Comparison of ENCODE assay signal across 8 cellular contexts in genomic region chr11:124644426-124645280, GRCh38. TPM values are rescaled to one million over a fixed set of nuclear protein-coding genes. Genes with fewer than 3 reads are reported as not detected.
DNase-seq lines count a peak whose midpoint lies in the region; ATAC-seq, FAIRE-seq and TF ChIP-seq lines count a peak whose summit lies in the region.

No MANE protein-coding gene starts in this region.

- peaks cover 4% of the 10 kb centered on the region for H3K27me3 Mint-ChIP-seq in brain

- no peak for FAIRE-seq in RCC 7860 (lab: Jason Lieb, UNC)

- H3K36me3 Mint-ChIP-seq in brain = no peaks in the 10 kb centered on the region

- H3K4me3 Mint-ChIP-seq in brain = peak overlapping the region; percentile 20 to 64 (median 40)

- peak; percentile 88 to 93 for TF ChIP-seq CTCF in brain (conservative IDR thresholded peaks at IDR 0.05)

- peak overlapping the region in 2 of 5 experiments; percentile 11 to 44 for H3K27ac Mint-ChIP-seq in brain

- peak; percentile 14 for ATAC-seq in GM19468 (IDR thresholded peaks at IDR 0.05; ENCODE audit: extremely low read depth, unreplicated experiment)
- ATAC-seq in GM19328 (IDR thresholded peaks at IDR 0.05; ENCODE audit: unreplicated experiment) = no peak

- peak; percentile 72 for DNase-seq in DMS153 treated with DMSO at 0.1 percent for 48 hours (lab: John Stamatoyannopoulos, UW; ENCODE audit: unreplicated experiment)
- peak; percentile 11 for DNase-seq in KG1 (lab: John Stamatoyannopoulos, UW)
- peak; percentile 60 for DNase-seq in RCC 7860 (ENCODE audit: low spot score)
- DNase-seq in iPS-NIHi7 (ENCODE audit: extremely low spot score) = peak; percentile 75
- DNase-seq in smooth muscle cell of the brain vasculature (ENCODE audit: low read depth, low spot score) = peak; percentile 35

- no peaks in the 10 kb centered on the region for H3K9me3 Mint-ChIP-seq in brain

- H3K4me1 Mint-ChIP-seq in brain = peaks cover 14% of the 10 kb centered on the region

RNA-seq across cellular contexts. Expression of gene TBRG1, which starts 22.0 kb away (rescaled TPM):
- 13.7 TPM for polyA plus RNA-seq in brain (ENCODE audit: insufficient read depth, low read depth, low replicate concordance)

RNA-seq across cellular contexts. Expression of gene SIAE, which starts 28.9 kb away (rescaled TPM):
- polyA plus RNA-seq in brain (ENCODE audit: insufficient read depth, low read depth, low replicate concordance) = 9.3 TPM

RNA-seq across cellular contexts. Expression of gene SPA17, which starts 29.1 kb away (rescaled TPM):
- 14.8 TPM for polyA plus RNA-seq in brain (ENCODE audit: insufficient read depth, low read depth, low replicate concordance)

RNA-seq across cellular contexts. Expression of gene PANX3, which starts 33.4 kb away (rescaled TPM):
- polyA plus RNA-seq in brain (ENCODE audit: insufficient read depth, low read depth, low replicate concordance) = not detected

Comparison
In these comparisons a context has a peak if more than half of its experiments do, and no peak if none do; other contexts are left out.
1. DNase-seq: peak in every context shown above with its lines; median percentile 75 in iPS-NIHi7; 72 in DMS153 treated with DMSO at 0.1 percent for 48 hours; 60 in RCC 7860; 35 in smooth muscle cell of the brain vasculature; 11 in KG1.